Comparison of ENCODE assay signal across 19 cellular contexts in genomic region chr11:24588075-24588474, GRCh38.
DNase-seq lines count a peak whose midpoint lies in the region; ATAC-seq, FAIRE-seq and TF ChIP-seq lines count a peak whose summit lies in the region.
"Had no signal": no experiment of that assay in that cellular context is flagged by ENCODE, and none has a peak within 500 bp of the region (broad histone marks: within the 10 kb centered on the region; RNA-seq: fewer than 3 reads in every experiment).

No MANE protein-coding gene starts in this region.

- no peaks in the 10 kb centered on the region for H3K79me2 ChIP-seq in endothelial cell of umbilical vein (ENCODE audit: control insufficient read depth, insufficient read depth, low read length)

- no peak for FAIRE-seq in endothelial cell of umbilical vein (lab: Jason Lieb, UNC)
- FAIRE-seq: islet of Langerhans had no signal

- no peak overlapping the region for H3K27ac ChIP-seq in RWPE1
- H3K27ac ChIP-seq in endothelial cell of umbilical vein (ENCODE audit: insufficient read depth, low read depth, low read length) = peak overlapping the region; percentile 32
- H3K27ac ChIP-seq: right lobe of liver, thoracic aorta had no signal

- TF ChIP-seq CTCF in RWPE1 (conservative IDR thresholded peaks at IDR 0.05; ENCODE audit: low read depth) (no peak), endothelial cell of umbilical vein (IDR thresholded peaks at IDR 0.05; ENCODE audit: extremely low read depth in 1 of 2, insufficient read depth in 1 of 2, low read depth in 1 of 2, low read length in 2 of 2) (no peak), osteocyte (IDR thresholded peaks at IDR 0.05) (no peak)

- ATAC-seq in HG03045 (IDR thresholded peaks at IDR 0.05; ENCODE audit: unreplicated experiment) = no peak
- ATAC-seq: activated CD8-positive, alpha-beta memory T cell treated with anti-CD3 and anti-CD28 coated beads, Interleukin-2, amount 10 ng/mL, durations not matched to agents 7 days and 5 days; right lobe of liver had no signal

- CTCF ChIA-PET in RWPE1 (lab: Yijun Ruan, JAX) (no interaction called here), endothelial cell of umbilical vein (lab: Charles Lee) (interaction anchor here (1.4 kb wide), 1 partner anchor 16 kb away, joined by 4 read pairs; no protein-coding TSS in a partner anchor)

- peak overlapping the region; percentile 41 for H3K4me2 ChIP-seq in endothelial cell of umbilical vein (ENCODE audit: insufficient read depth, low read length)

- no peaks in the 10 kb centered on the region for H3K9me1 ChIP-seq in endothelial cell of umbilical vein (replicated peaks; ENCODE audit: control insufficient read depth, extremely low read depth, insufficient read depth, low read length)

- POLR2A ChIA-PET in RWPE1 (lab: Yijun Ruan, JAX; ENCODE audit: low non-redundant PET) = no interaction called here
- POLR2A ChIA-PET in endothelial cell of umbilical vein (lab: Charles Lee) = no interaction called here

- H3K4me1 Mint-ChIP-seq in osteocyte (ENCODE audit: unreplicated experiment) = peaks cover 56% of the 10 kb centered on the region
- H3K4me1 Mint-ChIP-seq: activated CD8-positive, alpha-beta memory T cell treated with anti-CD3 and anti-CD28 coated beads, Interleukin-2, amount 10 ng/mL, durations not matched to agents 7 days and 5 days; B cell had no signal

- H4K20me1 ChIP-seq in endothelial cell of umbilical vein (replicated peaks; ENCODE audit: control insufficient read depth, extremely low read depth, insufficient read depth, low read length) = no peaks in the 10 kb centered on the region

- intact Hi-C loops in endothelial cell of umbilical vein (cut with micrococcal nuclease) = loop anchor here (10.0 kb wide), 1 partner anchor 247 kb away; no protein-coding TSS in a partner anchor

- peak overlapping the region; percentile 6 for H3K4me3 Mint-ChIP-seq in osteocyte (ENCODE audit: unreplicated experiment)
- H3K4me3 Mint-ChIP-seq: activated CD8-positive, alpha-beta memory T cell treated with anti-CD3 and anti-CD28 coated beads, Interleukin-2, amount 10 ng/mL, durations not matched to agents 7 days and 5 days; B cell; mesothelial cell of epicardium had no signal

- H3K4me1 ChIP-seq in endothelial cell of umbilical vein (ENCODE audit: control insufficient read depth, extremely low read depth, insufficient read depth, low read length) = peaks cover 21% of the 10 kb centered on the region
- H3K4me1 ChIP-seq: right lobe of liver had no signal

- no peaks in the 10 kb centered on the region for H3K9me3 Mint-ChIP-seq in osteocyte (ENCODE audit: unreplicated experiment)

- TF ChIP-seq POLR2A in endothelial cell of umbilical vein (IDR thresholded peaks at IDR 0.05; ENCODE audit: low read depth, low read length) = no peak

- peak overlapping the region; percentile 74 for H2AFZ ChIP-seq in endothelial cell of umbilical vein (ENCODE audit: low read depth, low read length)

- H3K36me3 ChIP-seq in endothelial cell of umbilical vein (ENCODE audit: control insufficient read depth in 2 of 2, extremely low read depth in 1 of 2, insufficient read depth in 2 of 2, low read length in 2 of 2) = no peaks in the 10 kb centered on the region
- H3K36me3 ChIP-seq: right lobe of liver, thoracic aorta had no signal

- no peaks in the 10 kb centered on the region for H3K9me3 ChIP-seq in endothelial cell of umbilical vein (replicated peaks; ENCODE audit: control insufficient read depth, insufficient read depth, low read length)
- H3K9me3 ChIP-seq: right lobe of liver, thoracic aorta had no signal

- H3K9ac ChIP-seq in endothelial cell of umbilical vein (replicated peaks; ENCODE audit: extremely low read depth, insufficient read depth, low read length) = no peak overlapping the region

- DNase-seq in HCEC 1CT = peak; percentile 64
- peak; percentile 41 for DNase-seq in RWPE1 (ENCODE audit: low spot score)
- DNase-seq in endothelial cell of umbilical vein (ENCODE audit: low read depth, low spot score) = peak; percentile 70
- DNase-seq in osteocyte (ENCODE audit: extremely low spot score, unreplicated experiment) = no peak
- DNase-seq in GM19240 (ENCODE audit: insufficient read length, low spot score) = no peak
- DNase-seq in germinal center (ENCODE audit: low spot score) = no peak
- no peak for DNase-seq in superior temporal gyrus (ENCODE audit: extremely low spot score)
- DNase-seq: activated CD8-positive, alpha-beta memory T cell treated with anti-CD3 and anti-CD28 coated beads, Interleukin-2, amount 10 ng/mL, durations not matched to agents 7 days and 5 days; effector memory CD4-positive, alpha-beta T cell; glutamatergic neuron; NCI-H82; right lobe of liver; RPMI8226; T-helper 2 cell had no signal

- H3K27me3 Mint-ChIP-seq in osteocyte (ENCODE audit: unreplicated experiment) = no peaks in the 10 kb centered on the region
- H3K27me3 Mint-ChIP-seq: activated CD8-positive, alpha-beta memory T cell treated with anti-CD3 and anti-CD28 coated beads, Interleukin-2, amount 10 ng/mL, durations not matched to agents 7 days and 5 days; B cell had no signal

- no peak overlapping the region for H3K4me3 ChIP-seq in endothelial cell of umbilical vein (replicated peaks in 1 of 3; ENCODE audit: insufficient read depth in 1 of 3, low read depth in 1 of 3, low read length in 3 of 3)
- H3K4me3 ChIP-seq: right lobe of liver, thoracic aorta had no signal

- no TSS peak for BruUV-seq in endothelial cell of umbilical vein (replicated peaks; lab: Mats Ljungman, UMichigan)

- H3K36me3 Mint-ChIP-seq in osteocyte (ENCODE audit: unreplicated experiment) = no peaks in the 10 kb centered on the region
- H3K36me3 Mint-ChIP-seq: activated CD8-positive, alpha-beta memory T cell treated with anti-CD3 and anti-CD28 coated beads, Interleukin-2, amount 10 ng/mL, durations not matched to agents 7 days and 5 days; mesothelial cell of epicardium had no signal

- no peaks in the 10 kb centered on the region for H3K27me3 ChIP-seq in endothelial cell of umbilical vein (ENCODE audit: control insufficient read depth in 2 of 2, insufficient read depth in 2 of 2, low read length in 2 of 2)
- H3K27me3 ChIP-seq: right lobe of liver had no signal

- no peak overlapping the region for H3K27ac Mint-ChIP-seq in osteocyte (ENCODE audit: unreplicated experiment)
- H3K27ac Mint-ChIP-seq: activated CD8-positive, alpha-beta memory T cell treated with anti-CD3 and anti-CD28 coated beads, Interleukin-2, amount 10 ng/mL, durations not matched to agents 7 days and 5 days; B cell; mesothelial cell of epicardium had no signal

- dilution Hi-C loops in endothelial cell of umbilical vein (cut with MboI; ENCODE audit: extremely low pct_ligation_motif_present, low sequenced_read_pairs) = no loop called here

TF ChIP-seq in endothelial cell of umbilical vein, 7 proteins besides CTCF, POLR2A, EP300 and RAD21:
- TF ChIP-seq EZH2 (IDR thresholded peaks at IDR 0.05; ENCODE audit: borderline replicate concordance, low read depth, low read length, severe bottlenecking) (no peak), GATA2 (IDR thresholded peaks at IDR 0.05; ENCODE audit: insufficient read depth, insufficient read length, low read depth, low read length) (peak; percentile 14), FOS (IDR thresholded peaks at IDR 0.05; ENCODE audit: borderline replicate concordance, insufficient read depth, low read length) (peak; percentile 91)

Comparison
In these comparisons a context has a peak if more than half of its experiments do, and no peak if none do; other contexts are left out.
1. DNase-seq: peak in HCEC 1CT (single experiment), RWPE1 (single experiment) and endothelial cell of umbilical vein (single experiment); none in osteocyte (single experiment), GM19240 (single experiment), germinal center (single experiment) and superior temporal gyrus (single experiment).